Comparison of ENCODE assay signal across 15 cellular contexts in the genomic region with DNA sequence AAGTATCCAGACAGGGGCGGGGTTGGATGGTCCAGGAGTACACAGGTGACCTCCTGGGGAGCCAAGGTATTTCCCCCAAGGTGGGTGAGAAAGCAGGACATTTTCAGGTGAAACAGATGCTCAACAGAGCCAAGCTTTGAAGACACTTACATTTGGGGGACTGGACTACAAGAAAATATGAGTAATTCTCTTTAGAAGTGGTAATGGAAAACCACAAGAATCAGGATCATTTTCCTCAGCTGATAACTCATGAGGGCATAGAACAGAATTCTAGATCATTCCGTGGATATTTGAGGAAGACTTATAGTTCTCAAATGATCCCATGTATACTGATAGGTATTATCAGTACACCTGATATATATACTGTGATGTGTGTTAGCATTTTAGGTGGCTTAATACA.
"Had no signal": no experiment of that assay in that cellular context is flagged by ENCODE, and none has a peak within 500 bp of the region (broad histone marks: within the 10 kb centered on the region; RNA-seq: fewer than 3 reads in every experiment).

No MANE protein-coding gene starts in this region.

- DNase-seq: activated CD4-positive, CD25-positive, alpha-beta regulatory T cell; activated CD8-positive, alpha-beta memory T cell treated with anti-CD3 and anti-CD28 coated beads, Interleukin-2, amount 50 U/mL, for 4 hours; activated naive CD4-positive, alpha-beta T cell treated with anti-CD3 and anti-CD28 coated beads, Interleukin-2, amount 10 ng/mL, durations not matched to agents 7 days and 5 days; dermis blood vessel endothelial cell; endodermal cell; hypothalamus; substantia nigra; trophoblast cell had no signal

- H3K9me3 Mint-ChIP-seq: activated naive CD4-positive, alpha-beta T cell treated with anti-CD3 and anti-CD28 coated beads, Interleukin-2, amount 10 ng/mL, durations not matched to agents 7 days and 5 days; activated T-helper 2 cell treated with anti-CD3 and anti-CD28 coated beads, Interferon-gamma antibody, Interleukin-2, Interleukin-4, amounts not matched to agents 10 μg/mL and 5 μg/mL and 100 μg/mL, durations not matched to agents 14 hours and 24 hours and 36 hours; brain; central memory CD8-positive, alpha-beta T cell; endodermal cell; mesothelial cell of epicardium had no signal

- H3K4me2 ChIP-seq: smooth muscle cell had no signal

- H3K27ac Mint-ChIP-seq: activated naive CD4-positive, alpha-beta T cell treated with anti-CD3 and anti-CD28 coated beads, Interleukin-2, amount 10 ng/mL, durations not matched to agents 7 days and 5 days; activated T-helper 2 cell treated with anti-CD3 and anti-CD28 coated beads, Interferon-gamma antibody, Interleukin-2, Interleukin-4, amounts not matched to agents 10 μg/mL and 5 μg/mL and 100 μg/mL, durations not matched to agents 14 hours and 24 hours and 36 hours; brain; endodermal cell; mesothelial cell of epicardium had no signal

- H3K4me3 ChIP-seq: right atrium auricular region, smooth muscle cell had no signal

- H3K4me3 Mint-ChIP-seq: activated naive CD4-positive, alpha-beta T cell treated with anti-CD3 and anti-CD28 coated beads, Interleukin-2, amount 10 ng/mL, durations not matched to agents 7 days and 5 days; brain; endodermal cell; mesothelial cell of epicardium had no signal

- H3K36me3 Mint-ChIP-seq: activated naive CD4-positive, alpha-beta T cell treated with anti-CD3 and anti-CD28 coated beads, Interleukin-2, amount 10 ng/mL, durations not matched to agents 7 days and 5 days; brain; mesothelial cell of epicardium had no signal

- H3K36me3 ChIP-seq: neutrophil, right atrium auricular region had no signal

- H3K27me3 Mint-ChIP-seq: central memory CD8-positive, alpha-beta T cell had no signal

- H3K9me3 ChIP-seq: neutrophil, right atrium auricular region had no signal

- H3K4me1 ChIP-seq: right atrium auricular region had no signal

- H3K27me3 ChIP-seq: neutrophil, right atrium auricular region had no signal

- H3K27ac ChIP-seq: neutrophil, right atrium auricular region had no signal
